Comparison of ENCODE assay signal across 14 cellular contexts in genomic region chr4:123776267-123776666, GRCh38.
DNase-seq lines count a peak whose midpoint lies in the region; ATAC-seq and TF ChIP-seq lines count a peak whose summit lies in the region.
"Had no signal": no experiment of that assay in that cellular context is flagged by ENCODE, and none has a peak within 500 bp of the region (broad histone marks: within the 10 kb centered on the region; RNA-seq: fewer than 3 reads in every experiment).

No MANE protein-coding gene starts in this region.

- H3K9me3 Mint-ChIP-seq in CD14-positive monocyte = peaks cover 0 to 9% (median 5%) of the 10 kb centered on the region in 7 donors
- no peaks in the 10 kb centered on the region for H3K9me3 Mint-ChIP-seq in activated CD4-positive, alpha-beta T cell treated with anti-CD3 and anti-CD28 coated beads, Interleukin-2, amount 10 ng/mL, durations not matched to agents 7 days and 5 days
- H3K9me3 Mint-ChIP-seq: activated naive CD8-positive, alpha-beta T cell treated with anti-CD3 and anti-CD28 coated beads, Interleukin-2, amount 10 ng/mL, durations not matched to agents 7 days and 5 days; CD8-positive, alpha-beta memory T cell; effector memory CD8-positive, alpha-beta T cell; natural killer cell treated with Interleukin-12 subunit alpha and Interleukin-12 subunit beta and Interleukin-15 and Interleukin-18, amount 100 ng/mL, for 72 hours had no signal

- no peak overlapping the region for H3K27ac Mint-ChIP-seq in CD14-positive monocyte
- no peak overlapping the region for H3K27ac Mint-ChIP-seq in activated CD4-positive, alpha-beta T cell treated with anti-CD3 and anti-CD28 coated beads, Interleukin-2, amount 10 ng/mL, durations not matched to agents 7 days and 5 days
- H3K27ac Mint-ChIP-seq: activated naive CD8-positive, alpha-beta T cell treated with anti-CD3 and anti-CD28 coated beads, Interleukin-2, amount 10 ng/mL, durations not matched to agents 7 days and 5 days; CD8-positive, alpha-beta memory T cell; effector memory CD8-positive, alpha-beta T cell; natural killer cell treated with Interleukin-12 subunit alpha and Interleukin-12 subunit beta and Interleukin-15 and Interleukin-18, amount 100 ng/mL, for 72 hours; WTC11 had no signal

- H3K36me3 Mint-ChIP-seq in CD14-positive monocyte = no peaks in the 10 kb centered on the region
- H3K36me3 Mint-ChIP-seq in activated CD4-positive, alpha-beta T cell treated with anti-CD3 and anti-CD28 coated beads, Interleukin-2, amount 10 ng/mL, durations not matched to agents 7 days and 5 days (ENCODE audit: low read depth) = no peaks in the 10 kb centered on the region
- H3K36me3 Mint-ChIP-seq: activated naive CD8-positive, alpha-beta T cell treated with anti-CD3 and anti-CD28 coated beads, Interleukin-2, amount 10 ng/mL, durations not matched to agents 7 days and 5 days; CD8-positive, alpha-beta memory T cell; natural killer cell treated with Interleukin-12 subunit alpha and Interleukin-12 subunit beta and Interleukin-15 and Interleukin-18, amount 100 ng/mL, for 72 hours had no signal

- TF ChIP-seq CTCF in CD14-positive monocyte (IDR thresholded peaks at IDR 0.05) = no peak

- DNase-seq in MV-4-11 (lab: John Stamatoyannopoulos, UW) (peak; percentile 66), cortex of kidney (lab: John Stamatoyannopoulos, UW) (no peak), CD14-positive monocyte (ENCODE audit: low spot score) (no peak), NCI-H1694 treated with DMSO at 0.1 percent for 48 hours (lab: John Stamatoyannopoulos, UW) (no peak)
- no peak for DNase-seq in activated CD4-positive, alpha-beta T cell treated with anti-CD3 and anti-CD28 coated beads, Interleukin-2, amount 10 ng/mL, durations not matched to agents 7 days and 5 days
- DNase-seq: activated naive CD8-positive, alpha-beta T cell treated with anti-CD3 and anti-CD28 coated beads, Interleukin-2, amount 10 ng/mL, durations not matched to agents 7 days and 5 days; CD8-positive, alpha-beta memory T cell; effector memory CD8-positive, alpha-beta T cell; stimulated activated CD4-positive, alpha-beta T cell treated with anti-CD3 and anti-CD28 coated beads, Interleukin-1b, Interleukin-23, amount 100 ng/mL, for 48 hours had no signal

- H3K4me3 Mint-ChIP-seq in CD14-positive monocyte = no peak overlapping the region
- H3K4me3 Mint-ChIP-seq in activated CD4-positive, alpha-beta T cell treated with anti-CD3 and anti-CD28 coated beads, Interleukin-2, amount 10 ng/mL, durations not matched to agents 7 days and 5 days = no peak overlapping the region
- H3K4me3 Mint-ChIP-seq: activated naive CD8-positive, alpha-beta T cell treated with anti-CD3 and anti-CD28 coated beads, Interleukin-2, amount 10 ng/mL, durations not matched to agents 7 days and 5 days; CD8-positive, alpha-beta memory T cell; effector memory CD8-positive, alpha-beta T cell; natural killer cell treated with Interleukin-12 subunit alpha and Interleukin-12 subunit beta and Interleukin-15 and Interleukin-18, amount 100 ng/mL, for 72 hours; WTC11 had no signal

- CTCF ChIA-PET in activated CD4-positive, alpha-beta T cell treated with anti-CD3 and anti-CD28 coated beads, Interleukin-2, amount 10 ng/mL, durations not matched to agents 7 days and 5 days (lab: Charles Lee) = no interaction called here

- H3K4me1 Mint-ChIP-seq in CD14-positive monocyte = peaks cover 7% of the 10 kb centered on the region
- H3K4me1 Mint-ChIP-seq in activated CD4-positive, alpha-beta T cell treated with anti-CD3 and anti-CD28 coated beads, Interleukin-2, amount 10 ng/mL, durations not matched to agents 7 days and 5 days = peaks cover 2% of the 10 kb centered on the region
- H3K4me1 Mint-ChIP-seq: CD8-positive, alpha-beta memory T cell had no signal

- peak; percentile 100 for ATAC-seq in GM18502 (IDR thresholded peaks at IDR 0.05; ENCODE audit: poor library complexity, unreplicated experiment)
- peak; percentile 99 for ATAC-seq in GM19455 (IDR thresholded peaks at IDR 0.05; ENCODE audit: unreplicated experiment)
- peak; percentile 99 for ATAC-seq in HG02943 (IDR thresholded peaks at IDR 0.05; ENCODE audit: low read depth, unreplicated experiment)
- ATAC-seq: effector memory CD8-positive, alpha-beta T cell; natural killer cell treated with Interleukin-12 subunit alpha and Interleukin-12 subunit beta and Interleukin-15 and Interleukin-18, amount 100 ng/mL, for 72 hours; WTC11 had no signal

- H3K27me3 Mint-ChIP-seq in CD14-positive monocyte (ENCODE audit: low read depth in 3 of 3) = peaks cover 0 to 1% (median 0%) of the 10 kb centered on the region in 3 donors
- H3K27me3 Mint-ChIP-seq in activated CD4-positive, alpha-beta T cell treated with anti-CD3 and anti-CD28 coated beads, Interleukin-2, amount 10 ng/mL, durations not matched to agents 7 days and 5 days = peaks cover 6% of the 10 kb centered on the region
- H3K27me3 Mint-ChIP-seq: effector memory CD8-positive, alpha-beta T cell had no signal

- intact Hi-C loops in CD14-positive monocyte (cut with micrococcal nuclease) = no loop called here

- POLR2A ChIA-PET in activated CD4-positive, alpha-beta T cell treated with anti-CD3 and anti-CD28 coated beads, Interleukin-2, amount 10 ng/mL, durations not matched to agents 7 days and 5 days (lab: Charles Lee) = no interaction called here
